Comparison of ENCODE assay signal across 11 cellular contexts in genomic region chr12:63302269-63302940, GRCh38.
DNase-seq lines count a peak whose midpoint lies in the region; ATAC-seq and TF ChIP-seq lines count a peak whose summit lies in the region.
"Had no signal": no experiment of that assay in that cellular context is flagged by ENCODE, and none has a peak within 500 bp of the region (broad histone marks: within the 10 kb centered on the region; RNA-seq: fewer than 3 reads in every experiment).

No MANE protein-coding gene starts in this region.

- TF ChIP-seq CTCF in epithelial cell of esophagus (IDR thresholded peaks at IDR 0.05; ENCODE audit: insufficient read depth, low read depth, low read length, missing control alignments), result no peak

- DNase-seq in epithelial cell of esophagus (ENCODE audit: low read depth), result peak; percentile 11
- DNase-seq in NCI-H2196 (lab: John Stamatoyannopoulos, UW; ENCODE audit: unreplicated experiment), result no peak
- DNase-seq in stimulated activated CD4-positive, alpha-beta T cell treated with anti-CD3 and anti-CD28 coated beads, Interleukin-2, amount 100 ng/mL, for 24 hours, result no peak
- no peak for DNase-seq in DMS53 treated with DMSO at 0.1 percent for 48 hours (lab: John Stamatoyannopoulos, UW; ENCODE audit: unreplicated experiment)
- DNase-seq: activated CD4-positive, alpha-beta T cell treated with anti-CD3 and anti-CD28 coated beads for 1 hour; cerebellar nuclear complex; stimulated activated naive CD4-positive, alpha-beta T cell treated with Interleukin-2 at 50 U/mL for 16 hours had no signal

- ATAC-seq in GM18499 (IDR thresholded peaks at IDR 0.05; ENCODE audit: insufficient read depth, unreplicated experiment) (peak; percentile 73), GM21390 (IDR thresholded peaks at IDR 0.05; ENCODE audit: unreplicated experiment) (peak; percentile 81), HG03159 (IDR thresholded peaks at IDR 0.05; ENCODE audit: unreplicated experiment) (peak; percentile 82)
- no peak for ATAC-seq in activated CD4-positive, CD25-positive, alpha-beta regulatory T cell treated with anti-CD3 and anti-CD28 coated beads, Interleukin-2, amount 50 U/mL, for 24 hours

- no peak overlapping the region for H3K4me3 ChIP-seq in epithelial cell of esophagus (ENCODE audit: low read length)

Comparison
In these comparisons a context has a peak if more than half of its experiments do, and no peak if none do; other contexts are left out.
1. ATAC-seq: peak in GM18499 (single experiment), GM21390 (single experiment) and HG03159 (single experiment); none in activated CD4-positive, CD25-positive, alpha-beta regulatory T cell treated with anti-CD3 and anti-CD28 coated beads, Interleukin-2, amount 50 U/mL, for 24 hours (0 of 2).